In genomic region chr17:73231363-73231762, GRCh38 we compare ENCODE assay signal across 8 cellular contexts. TPM values are rescaled to one million over a fixed set of nuclear protein-coding genes. Genes with fewer than 3 reads are reported as not detected.
DNase-seq lines count a peak whose midpoint lies in the region; ATAC-seq and TF ChIP-seq lines count a peak whose summit lies in the region.

No MANE protein-coding gene starts in this region.

- TF ChIP-seq CTCF in lung (IDR thresholded peaks at IDR 0.05; ENCODE audit: control extremely low read depth, extremely low read depth) (no peak), upper lobe of right lung (IDR thresholded peaks at IDR 0.05) (no peak)

- WGBS in lung, 2 donors = 1 to 3% methylated on average over 21 of the region's 21 CpGs

- H3K27ac ChIP-seq in lung (ENCODE audit: low read depth in 1 of 2, low read length in 1 of 2) (peak overlapping the region; percentile 17 to 40), upper lobe of right lung (peak overlapping the region; percentile 90)

- H3K4me3 ChIP-seq in lung = peak overlapping the region; percentile 98
- H3K4me3 ChIP-seq in upper lobe of right lung = peak overlapping the region; percentile 100

- ATAC-seq in lung (ENCODE audit: insufficient read depth, low FRiP score) (no peak), upper lobe of right lung (no peak)

- intact Hi-C loops in upper lobe of right lung (cut with DNase I) = no loop called here

- H3K9me3 ChIP-seq in lung (ENCODE audit: control insufficient read depth in 2 of 2, insufficient read depth in 1 of 2, low read length in 1 of 2) (no peaks in the 10 kb centered on the region), upper lobe of right lung (no peaks in the 10 kb centered on the region)

- H3K4me1 ChIP-seq in lung (ENCODE audit: control insufficient read depth in 2 of 2, insufficient read depth in 2 of 2, low read length in 2 of 2) (peaks cover 6 to 15% of the 10 kb centered on the region in 2 donors), upper lobe of right lung (peaks cover 44% of the 10 kb centered on the region)

- no peaks in the 10 kb centered on the region for H3K27me3 ChIP-seq in lung (ENCODE audit: control insufficient read depth, insufficient read depth)
- no peaks in the 10 kb centered on the region for H3K27me3 ChIP-seq in upper lobe of right lung

- H3K36me3 ChIP-seq in lung (ENCODE audit: control insufficient read depth in 2 of 2, insufficient read depth in 2 of 2, low read length in 2 of 2) (peaks cover 4 to 5% of the 10 kb centered on the region in 2 donors), upper lobe of right lung (peaks cover 12% of the 10 kb centered on the region)

- peak; percentile 34 for DNase-seq in NCI-H1105 treated with DMSO at 0.1 percent for 48 hours (lab: John Stamatoyannopoulos, UW)
- no peak for DNase-seq in NCI-H1105 (lab: John Stamatoyannopoulos, UW)
- DNase-seq in NCI-H774 (lab: John Stamatoyannopoulos, UW) = peak; percentile 19
- DNase-seq in central memory CD4-positive, alpha-beta T cell = peak; percentile 6
- no peak for DNase-seq in lung (ENCODE audit: low spot score)
- no peak for DNase-seq in upper lobe of right lung
- no peak for DNase-seq in cerebellar nuclear complex (lab: John Stamatoyannopoulos, UW)
- no peak for DNase-seq in stimulated activated CD4-positive, alpha-beta T cell treated with anti-CD3 and anti-CD28 coated beads, Interleukin-2, amount 100 ng/mL, for 24 hours

RNA-seq across cellular contexts. Expression of gene CPSF4L, which starts 30.3 kb away (rescaled TPM):
- total RNA-seq in lung = not detected
- polyA plus RNA-seq in lung = not detected
- not detected for total RNA-seq in upper lobe of right lung

RNA-seq across cellular contexts. Expression of gene COG1, which starts 38.5 kb away (rescaled TPM):
- 10 to 100 TPM; 21.7 to 41.2 TPM for total RNA-seq in lung
- polyA plus RNA-seq in lung = 10 to 100 TPM; 13.3 to 20.5 TPM
- total RNA-seq in upper lobe of right lung = 37.0 TPM

Comparison
In these comparisons a context has a peak if more than half of its experiments do, and no peak if none do; other contexts are left out.
1. DNase-seq: peak in NCI-H1105 treated with DMSO at 0.1 percent for 48 hours (single experiment), NCI-H774 (single experiment) and central memory CD4-positive, alpha-beta T cell (single experiment); none in NCI-H1105 (single experiment), lung (single experiment), upper lobe of right lung (single experiment), cerebellar nuclear complex (0 of 2) and stimulated activated CD4-positive, alpha-beta T cell treated with anti-CD3 and anti-CD28 coated beads, Interleukin-2, amount 100 ng/mL, for 24 hours (0 of 2).